In genomic region chr11:43644626-43645299, GRCh38 we compare ENCODE assay signal across 8 cellular contexts. TPM values are rescaled to one million over a fixed set of nuclear protein-coding genes. Genes with fewer than 3 reads are reported as not detected.
A peak's percentile ranks its signal among the peaks of the same experiment; 100 is the strongest.
DNase-seq lines count a peak whose midpoint lies in the region; ATAC-seq and TF ChIP-seq lines count a peak whose summit lies in the region.

No MANE protein-coding gene starts in this region.

- POLR2A ChIA-PET in A673 (lab: Charles Lee; ENCODE audit: low non-redundant PET) (no interaction called here), HEK293 (lab: Yijun Ruan, JAX) (interaction anchor here (0.9 to 1.6 kb wide), 2 partner anchors 36 to 70 kb away, joined by 3 read pairs; partner anchors contain the start of gene HSD17B12)

- peaks cover 32% of the 10 kb centered on the region for H3K27me3 ChIP-seq in A673 (replicated peaks; ENCODE audit: insufficient read depth, low read depth, low read length, poor library complexity)

- CTCF ChIA-PET in A673 (lab: Charles Lee) (no interaction called here), HEK293 (lab: Yijun Ruan, JAX) (interaction anchor here (0.7 to 0.8 kb wide), 2 partner anchors 71 to 237 kb away, joined by 3 read pairs; no protein-coding TSS in a partner anchor)

- H3K36me3 ChIP-seq in A673 (ENCODE audit: insufficient read depth, low read length, poor library complexity, severe bottlenecking) (no peaks in the 10 kb centered on the region), HEK293 (ENCODE audit: control insufficient read depth in 2 of 2, insufficient read depth in 1 of 2, low read length in 2 of 2) (no peaks in the 10 kb centered on the region)

- H3K27ac ChIP-seq in A673 (ENCODE audit: low read depth, low read length, poor library complexity, severe bottlenecking) (peak overlapping the region; percentile 83), HEK293 (ENCODE audit: extremely low read depth, low read depth, low read length) (no peak overlapping the region; the same call in 1 of the 2 replicates)

- TF ChIP-seq CTCF in A673 (conservative IDR thresholded peaks at IDR 0.05; ENCODE audit: low read depth, low read length): no peak
- no peak for TF ChIP-seq CTCF in HEK293 (tag by site-specific recombination; IDR thresholded peaks at IDR 0.05)

- H3K9me3 Mint-ChIP-seq in activated naive CD8-positive, alpha-beta T cell treated with anti-CD3 and anti-CD28 coated beads, Interleukin-2, amount 50 U/mL, for 24 hours: peaks cover 3% of the 10 kb centered on the region
- H3K9me3 Mint-ChIP-seq in immature natural killer cell: no peaks in the 10 kb centered on the region
- peaks cover 0 to 5% of the 10 kb centered on the region in 2 donors for H3K9me3 Mint-ChIP-seq in stimulated activated naive CD8-positive, alpha-beta T cell treated with anti-CD3 and anti-CD28 coated beads, Interleukin-15, amount 100 ng/mL, for 72 hours

- H3K27ac Mint-ChIP-seq in activated naive CD8-positive, alpha-beta T cell treated with anti-CD3 and anti-CD28 coated beads, Interleukin-2, amount 50 U/mL, for 24 hours: peak overlapping the region; percentile 86
- H3K27ac Mint-ChIP-seq in immature natural killer cell: peak overlapping the region; percentile 76 to 92 (median 89)
- peak overlapping the region; percentile 99 for H3K27ac Mint-ChIP-seq in stimulated activated naive CD8-positive, alpha-beta T cell treated with anti-CD3 and anti-CD28 coated beads, Interleukin-15, amount 100 ng/mL, for 72 hours

- H3K4me3 Mint-ChIP-seq in activated naive CD8-positive, alpha-beta T cell treated with anti-CD3 and anti-CD28 coated beads, Interleukin-2, amount 50 U/mL, for 24 hours: peak overlapping the region; percentile 91
- H3K4me3 Mint-ChIP-seq in immature natural killer cell: peak overlapping the region; percentile 88 to 95 (median 94)
- H3K4me3 Mint-ChIP-seq in stimulated activated naive CD8-positive, alpha-beta T cell treated with anti-CD3 and anti-CD28 coated beads, Interleukin-15, amount 100 ng/mL, for 72 hours: peak overlapping the region; percentile 96 to 98

- H3K4me1 ChIP-seq in A673 (ENCODE audit: insufficient read depth, low read length, poor library complexity, severe bottlenecking) (peaks cover 6% of the 10 kb centered on the region), HEK293 (ENCODE audit: control insufficient read depth, insufficient read depth, low read length) (no peaks in the 10 kb centered on the region)

- H3K4me3 ChIP-seq in A673 (ENCODE audit: low read depth, low read length, poor library complexity, severe bottlenecking) (peak overlapping the region; percentile 61), HEK293 (ENCODE audit: low read depth, low read length) (peak overlapping the region; percentile 95)

- intact Hi-C loops in A673 (cut with micrococcal nuclease; ENCODE audit: unreplicated experiment): loop anchor here (2.0 kb wide), 1 partner anchor 166 kb away; no protein-coding TSS in a partner anchor

- no peak for DNase-seq in A673 (ENCODE audit: low spot score)
- DNase-seq in activated naive CD8-positive, alpha-beta T cell treated with anti-CD3 and anti-CD28 coated beads, Interleukin-2, amount 50 U/mL, for 24 hours: no peak
- DNase-seq in immature natural killer cell: peak in 1 of 3 donors; percentile 1
- no peak for DNase-seq in stimulated activated naive CD8-positive, alpha-beta T cell treated with anti-CD3 and anti-CD28 coated beads, Interleukin-15, amount 100 ng/mL, for 72 hours
- DNase-seq in SW480 (ENCODE audit: low spot score): no peak
- DNase-seq in NCI-H2171 (lab: John Stamatoyannopoulos, UW): no peak

- peaks cover 28% of the 10 kb centered on the region for H3K4me1 Mint-ChIP-seq in activated naive CD8-positive, alpha-beta T cell treated with anti-CD3 and anti-CD28 coated beads, Interleukin-2, amount 50 U/mL, for 24 hours
- H3K4me1 Mint-ChIP-seq in immature natural killer cell: peaks cover 19 to 31% of the 10 kb centered on the region in 2 donors
- H3K4me1 Mint-ChIP-seq in stimulated activated naive CD8-positive, alpha-beta T cell treated with anti-CD3 and anti-CD28 coated beads, Interleukin-15, amount 100 ng/mL, for 72 hours: peaks cover 15% of the 10 kb centered on the region

- peaks cover 6% of the 10 kb centered on the region for H3K36me3 Mint-ChIP-seq in activated naive CD8-positive, alpha-beta T cell treated with anti-CD3 and anti-CD28 coated beads, Interleukin-2, amount 50 U/mL, for 24 hours (ENCODE audit: low read depth)
- H3K36me3 Mint-ChIP-seq in immature natural killer cell: peaks cover 3 to 4% (median 3%) of the 10 kb centered on the region in 3 donors

- ATAC-seq in activated naive CD8-positive, alpha-beta T cell treated with anti-CD3 and anti-CD28 coated beads, Interleukin-2, amount 50 U/mL, for 24 hours: no peak
- ATAC-seq in stimulated activated naive CD8-positive, alpha-beta T cell treated with anti-CD3 and anti-CD28 coated beads, Interleukin-15, amount 100 ng/mL, for 72 hours: no peak
- ATAC-seq in HG03175 (IDR thresholded peaks at IDR 0.05; ENCODE audit: unreplicated experiment): no peak

- H3K27me3 Mint-ChIP-seq in activated naive CD8-positive, alpha-beta T cell treated with anti-CD3 and anti-CD28 coated beads, Interleukin-2, amount 50 U/mL, for 24 hours: peaks cover 11% of the 10 kb centered on the region
- peaks cover 4 to 16% (median 9%) of the 10 kb centered on the region in 3 donors for H3K27me3 Mint-ChIP-seq in immature natural killer cell (ENCODE audit: low read depth in 3 of 3)
- H3K27me3 Mint-ChIP-seq in stimulated activated naive CD8-positive, alpha-beta T cell treated with anti-CD3 and anti-CD28 coated beads, Interleukin-15, amount 100 ng/mL, for 72 hours: peaks cover 8% of the 10 kb centered on the region

- H3K9me3 ChIP-seq in A673 (ENCODE audit: low read depth, low read length, poor library complexity, severe bottlenecking): no peaks in the 10 kb centered on the region
- no peaks in the 10 kb centered on the region for H3K9me3 ChIP-seq in HEK293 (ENCODE audit: control insufficient read depth, insufficient read depth, low read depth, low read length)

- no TSS peak for BruUV-seq in A673 (replicated peaks; lab: Mats Ljungman, UMichigan)

TF ChIP-seq in HEK293, 187 proteins besides CTCF, POLR2A, EP300 and RAD21:
- TF ChIP-seq MEIS1 (CRISPR knock-in tag; IDR thresholded peaks at IDR 0.05; ENCODE audit: borderline replicate concordance) (no peak), ZNF776 (tag by site-specific recombination; IDR thresholded peaks at IDR 0.05; ENCODE audit: borderline replicate concordance) (no peak), ZNF654 (tag by site-specific recombination; IDR thresholded peaks at IDR 0.05; ENCODE audit: low read depth) (no peak), GLIS2 (tag by site-specific recombination; IDR thresholded peaks at IDR 0.05) (no peak), ZNF266 (tag by site-specific recombination; IDR thresholded peaks at IDR 0.05; ENCODE audit: low read depth) (no peak), ZNF521 (tag by site-specific recombination; IDR thresholded peaks at IDR 0.05) (no peak), ZNF146 (tag by site-specific recombination; IDR thresholded peaks at IDR 0.05) (no peak), ZNF777 (tag by site-specific recombination; IDR thresholded peaks at IDR 0.05; ENCODE audit: borderline replicate concordance) (no peak), GLI4 (tag by site-specific recombination; IDR thresholded peaks at IDR 0.05) (no peak), ZNF157 (tag by site-specific recombination; IDR thresholded peaks at IDR 0.05) (no peak), ZNF341 (tag by site-specific recombination; IDR thresholded peaks at IDR 0.05; ENCODE audit: low read depth) (no peak), FEZF1 (tag by site-specific recombination; IDR thresholded peaks at IDR 0.05) (no peak), ZNF629 (tag by site-specific recombination; IDR thresholded peaks at IDR 0.05) (no peak), ZNF133 (tag by site-specific recombination; IDR thresholded peaks at IDR 0.05) (no peak), SP3 (tag by site-specific recombination; IDR thresholded peaks at IDR 0.05) (no peak), ZNF138 (tag by site-specific recombination; IDR thresholded peaks at IDR 0.05; ENCODE audit: borderline replicate concordance) (no peak), ZNF433 (tag by site-specific recombination; IDR thresholded peaks at IDR 0.05; ENCODE audit: low read depth) (no peak), ZIC2 (tag by site-specific recombination; IDR thresholded peaks at IDR 0.05) (no peak)

RNA-seq across cellular contexts. Expression of gene HSD17B12, which starts 35.8 kb away (rescaled TPM):
- 305 and 307 TPM in 2 replicates for total RNA-seq in A673 (2021)
- 10 to 100 TPM; 22.0 to 32.4 (median 30.2) TPM for polyA plus RNA-seq in immature natural killer cell
